17 cellular contexts compared by ENCODE assay signal in the genomic region with DNA sequence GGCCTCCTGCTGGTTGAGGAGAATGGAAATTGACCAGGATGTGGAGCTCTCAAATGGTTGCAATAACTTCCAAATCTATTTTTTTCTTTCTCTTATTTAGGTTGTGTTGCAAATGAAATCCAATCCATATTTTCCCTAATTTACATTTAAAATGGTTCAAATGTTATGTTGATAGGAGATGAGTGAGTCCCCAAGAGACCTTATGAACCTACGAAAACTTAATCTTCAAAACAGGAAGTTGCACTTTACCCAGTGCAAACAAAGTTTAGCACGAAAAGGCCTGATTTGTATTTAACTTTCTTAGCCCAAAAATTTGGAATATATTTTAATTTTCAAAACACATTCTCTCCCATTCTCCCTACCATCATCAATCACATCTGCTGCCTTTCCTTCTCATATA. TPM values are rescaled to one million over a fixed set of nuclear protein-coding genes. Genes with fewer than 3 reads are reported as not detected.
A peak's percentile ranks its signal among the peaks of the same experiment; 100 is the strongest.
DNase-seq lines count a peak whose midpoint lies in the region; ATAC-seq and TF ChIP-seq lines count a peak whose summit lies in the region.
"Had no signal": no experiment of that assay in that cellular context is flagged by ENCODE, and none has a peak within 500 bp of the region (broad histone marks: within the 10 kb centered on the region; RNA-seq: fewer than 3 reads in every experiment).

No MANE protein-coding gene starts in this region.

- peak overlapping the region; percentile 46 for H3K27ac Mint-ChIP-seq in activated CD4-positive, alpha-beta T cell treated with anti-CD3 and anti-CD28 coated beads, Interleukin-2, amount 10 ng/mL, durations not matched to agents 7 days and 5 days
- H3K27ac Mint-ChIP-seq in chondrocyte (ENCODE audit: unreplicated experiment) = no peak overlapping the region
- H3K27ac Mint-ChIP-seq in nephron = peak overlapping the region in 2 of 3 experiments; percentile 0 to 21

- H3K4me1 Mint-ChIP-seq in activated CD4-positive, alpha-beta T cell treated with anti-CD3 and anti-CD28 coated beads, Interleukin-2, amount 10 ng/mL, durations not matched to agents 7 days and 5 days = peaks cover 9% of the 10 kb centered on the region
- H3K4me1 Mint-ChIP-seq in chondrocyte (ENCODE audit: low read depth) (peaks cover 15% of the 10 kb centered on the region), nephron (peaks cover 4% of the 10 kb centered on the region)

- ATAC-seq in psoas muscle = no peak

- peaks cover 0 to 4% (median 0%) of the 10 kb centered on the region in 3 donors for H3K27me3 ChIP-seq in psoas muscle (ENCODE audit: insufficient read depth in 3 of 3, low read length in 2 of 3)
- H3K27me3 ChIP-seq: BLaER1 treated with 17β-estradiol and CSF1 and Interleukin-3, amounts not matched to agents 10 nM and 100 nM had no signal

- H3K4me3 ChIP-seq in SK-N-MC (no peak overlapping the region), psoas muscle (no peak overlapping the region)
- H3K4me3 ChIP-seq: BLaER1 treated with 17β-estradiol and CSF1 and Interleukin-3, amounts not matched to agents 10 nM and 100 nM had no signal

- intact Hi-C loops in psoas muscle (cut with DNase I) = no loop called here

- peak overlapping the region; percentile 32; the same call in 1 of the 2 replicates for H3K27ac ChIP-seq in SK-N-MC
- H3K27ac ChIP-seq in psoas muscle = no peak overlapping the region
- H3K27ac ChIP-seq: BLaER1 treated with 17β-estradiol and CSF1 and Interleukin-3, amounts not matched to agents 10 nM and 100 nM; HL-60 had no signal

- 54 to 59% (median 56%) methylated on average over 2 of the region's 2 CpGs for WGBS in psoas muscle, 3 donors

- POLR2A ChIA-PET in activated CD4-positive, alpha-beta T cell treated with anti-CD3 and anti-CD28 coated beads, Interleukin-2, amount 10 ng/mL, durations not matched to agents 7 days and 5 days (lab: Charles Lee) = no interaction called here

- no peak overlapping the region for H3K4me3 Mint-ChIP-seq in activated CD4-positive, alpha-beta T cell treated with anti-CD3 and anti-CD28 coated beads, Interleukin-2, amount 10 ng/mL, durations not matched to agents 7 days and 5 days
- H3K4me3 Mint-ChIP-seq in chondrocyte (ENCODE audit: unreplicated experiment) = no peak overlapping the region
- no peak overlapping the region for H3K4me3 Mint-ChIP-seq in nephron

- no peaks in the 10 kb centered on the region for H3K9me3 Mint-ChIP-seq in activated CD4-positive, alpha-beta T cell treated with anti-CD3 and anti-CD28 coated beads, Interleukin-2, amount 10 ng/mL, durations not matched to agents 7 days and 5 days
- peaks cover 2% of the 10 kb centered on the region for H3K9me3 Mint-ChIP-seq in chondrocyte (ENCODE audit: low read depth)
- no peaks in the 10 kb centered on the region for H3K9me3 Mint-ChIP-seq in nephron

- CTCF ChIA-PET in activated CD4-positive, alpha-beta T cell treated with anti-CD3 and anti-CD28 coated beads, Interleukin-2, amount 10 ng/mL, durations not matched to agents 7 days and 5 days (lab: Charles Lee) = no interaction called here

- H3K36me3 ChIP-seq in SK-N-MC (ENCODE audit: insufficient read depth, low read length) (no peaks in the 10 kb centered on the region), psoas muscle (ENCODE audit: insufficient read depth in 1 of 2, low read depth in 1 of 2) (no peaks in the 10 kb centered on the region)
- H3K36me3 ChIP-seq: BLaER1 treated with 17β-estradiol and CSF1 and Interleukin-3, amounts not matched to agents 10 nM and 100 nM had no signal

- H3K9ac ChIP-seq in SK-N-MC (ENCODE audit: insufficient read length) = no peak overlapping the region
- H3K9ac ChIP-seq: BLaER1 treated with 17β-estradiol and CSF1 and Interleukin-3, amounts not matched to agents 10 nM and 100 nM had no signal

- peaks cover 5% of the 10 kb centered on the region for H3K36me3 Mint-ChIP-seq in activated CD4-positive, alpha-beta T cell treated with anti-CD3 and anti-CD28 coated beads, Interleukin-2, amount 10 ng/mL, durations not matched to agents 7 days and 5 days (ENCODE audit: low read depth)
- H3K36me3 Mint-ChIP-seq in chondrocyte (ENCODE audit: low read depth) (no peaks in the 10 kb centered on the region), nephron (ENCODE audit: low read depth) (no peaks in the 10 kb centered on the region)

- no peak for DNase-seq in activated CD4-positive, alpha-beta T cell treated with anti-CD3 and anti-CD28 coated beads, Interleukin-2, amount 10 ng/mL, durations not matched to agents 7 days and 5 days
- DNase-seq in activated CD4-positive, alpha-beta T cell treated with anti-CD3 and anti-CD28 coated beads, Interleukin-2, amount 50 U/mL, for 4 hours = no peak
- no peak for DNase-seq in SK-N-MC (ENCODE audit: low read depth, low spot score)
- DNase-seq in chondrocyte (ENCODE audit: low spot score) = no peak
- DNase-seq in DMS79 (lab: John Stamatoyannopoulos, UW) = no peak
- DNase-seq in EL = no peak
- no peak for DNase-seq in psoas muscle
- DNase-seq: 8988T, Calu3, GOT3, NCI-H1092 treated with DMSO at 0.1 percent for 48 hours, NCI-H187 treated with DMSO at 0.1 percent for 48 hours, NCI-H510A, NCI-H82 had no signal

- TF ChIP-seq CTCF in chondrocyte (IDR thresholded peaks at IDR 0.05) = peak; percentile 10
- TF ChIP-seq CTCF in nephron (IDR thresholded peaks at IDR 0.05; ENCODE audit: unreplicated experiment in 3 of 3) = no peak
- no peak for TF ChIP-seq CTCF in psoas muscle (IDR thresholded peaks at IDR 0.05)

- no peaks in the 10 kb centered on the region for H3K9me3 ChIP-seq in SK-N-MC (ENCODE audit: low read depth, low read length)
- no peaks in the 10 kb centered on the region for H3K9me3 ChIP-seq in psoas muscle

- no peaks in the 10 kb centered on the region for H3K27me3 Mint-ChIP-seq in activated CD4-positive, alpha-beta T cell treated with anti-CD3 and anti-CD28 coated beads, Interleukin-2, amount 10 ng/mL, durations not matched to agents 7 days and 5 days
- H3K27me3 Mint-ChIP-seq in chondrocyte (ENCODE audit: low read depth) (no peaks in the 10 kb centered on the region), nephron (ENCODE audit: low read depth) (no peaks in the 10 kb centered on the region)

- H3K4me1 ChIP-seq in psoas muscle = no peaks in the 10 kb centered on the region

RNA-seq across cellular contexts. Expression of a gene that starts 59.3 kb away (rescaled TPM):
- total RNA-seq in activated CD4-positive, alpha-beta T cell treated with anti-CD3 and anti-CD28 coated beads, Interleukin-2, amount 10 ng/mL, durations not matched to agents 7 days and 5 days = not detected
- total RNA-seq in chondrocyte (1.5 to 1.7 TPM in 2 of 3 replicates, not detected in the other), psoas muscle (under 1 TPM in 1 of 4 donors, not detected in 3; 0.21 TPM)
- under 1 TPM in 1 of 3 donors, not detected in 2; 0.01 TPM for polyA plus RNA-seq in psoas muscle
